8 cellular contexts compared by ENCODE assay signal in the genomic region with DNA sequence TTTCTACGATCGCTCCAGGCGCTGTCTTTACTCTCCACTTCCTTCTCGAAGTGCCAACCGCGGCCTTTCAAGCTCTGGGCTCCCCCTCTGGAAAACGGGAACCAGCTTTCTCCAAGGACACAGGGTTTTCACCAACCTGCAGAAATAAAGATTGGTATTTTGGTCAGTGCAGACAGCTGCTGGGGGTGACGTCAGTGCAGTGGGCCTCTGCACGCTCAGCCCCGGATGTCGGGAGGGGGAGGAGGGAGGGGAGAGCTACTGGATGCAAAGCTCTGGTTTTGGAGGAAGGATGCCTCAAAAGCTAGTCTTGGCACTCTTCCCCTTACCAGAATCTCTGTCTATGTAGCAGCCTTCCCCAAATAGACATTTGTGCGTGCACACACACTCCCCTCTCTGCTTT. TPM values are rescaled to one million over a fixed set of nuclear protein-coding genes. Genes with fewer than 3 reads are reported as not detected.
DNase-seq lines count a peak whose midpoint lies in the region; ATAC-seq and TF ChIP-seq lines count a peak whose summit lies in the region.

No MANE protein-coding gene starts in this region.

- H3K27ac ChIP-seq in CD4-positive, CD25-positive, alpha-beta regulatory T cell (ENCODE audit: insufficient read depth, low read length, poor library complexity, severe bottlenecking), result no peak overlapping the region
- no peak overlapping the region for H3K27ac ChIP-seq in psoas muscle
- no peak overlapping the region for H3K27ac ChIP-seq in WERI-Rb-1

- no peaks in the 10 kb centered on the region for H3K36me3 ChIP-seq in CD4-positive, CD25-positive, alpha-beta regulatory T cell (ENCODE audit: control insufficient read depth, insufficient read depth, low read length)
- H3K36me3 ChIP-seq in psoas muscle (ENCODE audit: insufficient read depth in 1 of 2, low read depth in 1 of 2), result no peaks in the 10 kb centered on the region
- no peaks in the 10 kb centered on the region for H3K36me3 ChIP-seq in WERI-Rb-1

- peaks cover 0 to 20% (median 6%) of the 10 kb centered on the region in 4 donors for H3K4me1 Mint-ChIP-seq in CD4-positive, CD25-positive, alpha-beta regulatory T cell
- H3K4me1 Mint-ChIP-seq in effector memory CD8-positive, alpha-beta T cell (ENCODE audit: low read depth in 2 of 2), result peaks cover 0 to 4% of the 10 kb centered on the region in 2 donors

- ATAC-seq in CD4-positive, CD25-positive, alpha-beta regulatory T cell (ENCODE audit: low read depth in 2 of 2), result peak; percentile 79 to 82
- ATAC-seq in GM19043 (IDR thresholded peaks at IDR 0.05; ENCODE audit: low read depth, unreplicated experiment) (peak; percentile 87), HG03135 (IDR thresholded peaks at IDR 0.05; ENCODE audit: unreplicated experiment) (peak; percentile 69), psoas muscle (no peak)
- peak; percentile 65 for ATAC-seq in effector memory CD8-positive, alpha-beta T cell (replicated peaks)

- H3K9me3 ChIP-seq in CD4-positive, CD25-positive, alpha-beta regulatory T cell (ENCODE audit: control insufficient read depth in 2 of 2, low read length in 2 of 2), result no peaks in the 10 kb centered on the region
- H3K9me3 ChIP-seq in psoas muscle, result no peaks in the 10 kb centered on the region
- H3K9me3 ChIP-seq in WERI-Rb-1 (ENCODE audit: severe bottlenecking), result no peaks in the 10 kb centered on the region

- H3K27me3 Mint-ChIP-seq in CD4-positive, CD25-positive, alpha-beta regulatory T cell, result peaks cover 55% of the 10 kb centered on the region
- H3K27me3 Mint-ChIP-seq in effector memory CD8-positive, alpha-beta T cell, result peaks cover 34 to 53% of the 10 kb centered on the region in 2 donors

- TF ChIP-seq CTCF in psoas muscle (IDR thresholded peaks at IDR 0.05) (no peak), WERI-Rb-1 (IDR thresholded peaks at IDR 0.05; ENCODE audit: low read depth, low read length) (no peak)

- DNase-seq in CD4-positive, CD25-positive, alpha-beta regulatory T cell, result peak in 2 of 3 donors; percentile 37 to 73
- DNase-seq in SHP77 treated with DMSO at 0.1 percent for 48 hours (lab: John Stamatoyannopoulos, UW) (peak; percentile 86), psoas muscle (peak; percentile 40 to 64), dermis blood vessel endothelial cell (no peak), WERI-Rb-1 (no peak)
- DNase-seq in effector memory CD8-positive, alpha-beta T cell, result no peak

- peaks cover 0 to 7% (median 0%) of the 10 kb centered on the region in 7 donors for H3K9me3 Mint-ChIP-seq in CD4-positive, CD25-positive, alpha-beta regulatory T cell
- H3K9me3 Mint-ChIP-seq in effector memory CD8-positive, alpha-beta T cell, result no peaks in the 10 kb centered on the region

- peaks cover 6% of the 10 kb centered on the region for H3K4me1 ChIP-seq in CD4-positive, CD25-positive, alpha-beta regulatory T cell (ENCODE audit: control insufficient read depth, insufficient read depth, low read length, poor library complexity, severe bottlenecking)
- H3K4me1 ChIP-seq in psoas muscle, result no peaks in the 10 kb centered on the region

- intact Hi-C loops in psoas muscle (cut with DNase I), result no loop called here

- no peak overlapping the region for H3K27ac Mint-ChIP-seq in CD4-positive, CD25-positive, alpha-beta regulatory T cell
- no peak overlapping the region for H3K27ac Mint-ChIP-seq in effector memory CD8-positive, alpha-beta T cell

- H3K4me3 ChIP-seq in CD4-positive, CD25-positive, alpha-beta regulatory T cell (ENCODE audit: low read depth, low read length), result no peak overlapping the region
- H3K4me3 ChIP-seq in psoas muscle, result no peak overlapping the region
- H3K4me3 ChIP-seq in WERI-Rb-1 (ENCODE audit: low read depth, low read length), result no peak overlapping the region

- H3K27me3 ChIP-seq in CD4-positive, CD25-positive, alpha-beta regulatory T cell (ENCODE audit: control insufficient read depth, insufficient read depth, low read length), result peaks cover 7% of the 10 kb centered on the region
- H3K27me3 ChIP-seq in psoas muscle (ENCODE audit: insufficient read depth in 3 of 3, low read length in 2 of 3), result peaks cover 0 to 5% (median 4%) of the 10 kb centered on the region in 3 donors
- H3K27me3 ChIP-seq in WERI-Rb-1 (ENCODE audit: insufficient read depth, low read depth, severe bottlenecking), result no peaks in the 10 kb centered on the region

- 16 to 19% (median 17%) methylated on average over 11 to 12 of the region's 12 CpGs for WGBS in psoas muscle, 3 donors

- peak overlapping the region in 1 of 4 donors; percentile 11 for H3K4me3 Mint-ChIP-seq in CD4-positive, CD25-positive, alpha-beta regulatory T cell
- H3K4me3 Mint-ChIP-seq in effector memory CD8-positive, alpha-beta T cell, result no peak overlapping the region

- H3K36me3 Mint-ChIP-seq in CD4-positive, CD25-positive, alpha-beta regulatory T cell, result no peaks in the 10 kb centered on the region
- H3K36me3 Mint-ChIP-seq in effector memory CD8-positive, alpha-beta T cell (ENCODE audit: insufficient read depth), result peaks cover 4% of the 10 kb centered on the region

RNA-seq across cellular contexts. Expression of a gene that starts 19.9 kb away (rescaled TPM):
- total RNA-seq in CD4-positive, CD25-positive, alpha-beta regulatory T cell, result 0.25 TPM
- polyA plus RNA-seq in CD4-positive, CD25-positive, alpha-beta regulatory T cell, result not detected
- total RNA-seq in psoas muscle, result under 1 TPM in 2 of 4 donors, not detected in 2; 0.15 to 0.60 TPM
- under 1 TPM; under 0.01 to 0.01 (median 0.01) TPM for polyA plus RNA-seq in psoas muscle
- not detected in 2 replicates for total RNA-seq in dermis blood vessel endothelial cell

RNA-seq across cellular contexts. Expression of a gene that starts 49.4 kb away (rescaled TPM):
- total RNA-seq in CD4-positive, CD25-positive, alpha-beta regulatory T cell, result 10.4 TPM
- 1 to 10 TPM; 3.6 to 6.9 (median 5.5) TPM for polyA plus RNA-seq in CD4-positive, CD25-positive, alpha-beta regulatory T cell
- 1 to 10 TPM; 3.0 to 5.7 (median 4.9) TPM for total RNA-seq in psoas muscle
- polyA plus RNA-seq in psoas muscle, result 1 to 10 TPM; 1.1 to 2.2 (median 1.7) TPM
- total RNA-seq in dermis blood vessel endothelial cell, result 15.5 and 16.0 TPM in 2 replicates

Comparison
In these comparisons a context has a peak if more than half of its experiments do, and no peak if none do; other contexts are left out.
1. ATAC-seq: peak in CD4-positive, CD25-positive, alpha-beta regulatory T cell (2 of 2), GM19043 (single experiment), HG03135 (single experiment) and effector memory CD8-positive, alpha-beta T cell (single experiment); none in psoas muscle (0 of 4).
2. DNase-seq: peak in CD4-positive, CD25-positive, alpha-beta regulatory T cell (2 of 3), SHP77 treated with DMSO at 0.1 percent for 48 hours (single experiment) and psoas muscle (2 of 2); none in effector memory CD8-positive, alpha-beta T cell (0 of 3), dermis blood vessel endothelial cell (single experiment) and WERI-Rb-1 (single experiment).